ENCODE assay signal across 8 cellular contexts in genomic region chr3:130896101-130896500, GRCh38. TPM values are rescaled to one million over a fixed set of nuclear protein-coding genes. Genes with fewer than 3 reads are reported as not detected.
A peak's percentile ranks its signal among the peaks of the same experiment; 100 is the strongest.
DNase-seq lines count a peak whose midpoint lies in the region; ATAC-seq and TF ChIP-seq lines count a peak whose summit lies in the region.

No MANE protein-coding gene starts in this region.

- no peak for DNase-seq in BJ (ENCODE audit: low read depth)
- DNase-seq in HAP-1 (ENCODE audit: low spot score in 2 of 2), result no peak
- peak; percentile 34 for DNase-seq in activated CD8-positive, alpha-beta T cell treated with anti-CD3 and anti-CD28 coated beads for 36 hours
- DNase-seq in left lobe of liver (ENCODE audit: low spot score), result no peak
- no peak for DNase-seq in tibial artery
- no peak for DNase-seq in NCI-H2029 (lab: John Stamatoyannopoulos, UW)

- no peaks in the 10 kb centered on the region for H3K27me3 ChIP-seq in BJ (ENCODE audit: control insufficient read depth, insufficient read depth, low read length)
- no peaks in the 10 kb centered on the region for H3K27me3 ChIP-seq in HAP-1 (ENCODE audit: low read depth)
- H3K27me3 ChIP-seq in iPS-18a (ENCODE audit: control insufficient read depth, insufficient read depth, low read length), result no peaks in the 10 kb centered on the region
- no peaks in the 10 kb centered on the region for H3K27me3 ChIP-seq in tibial artery

- H3K36me3 ChIP-seq in BJ (ENCODE audit: control insufficient read depth, insufficient read depth, low read length) (no peaks in the 10 kb centered on the region), HAP-1 (replicated peaks) (no peaks in the 10 kb centered on the region), iPS-18a (ENCODE audit: control insufficient read depth, low read depth, low read length) (no peaks in the 10 kb centered on the region), tibial artery (no peaks in the 10 kb centered on the region)

- peak overlapping the region; percentile 5 for H3K27ac Mint-ChIP-seq in activated CD8-positive, alpha-beta T cell treated with anti-CD3 and anti-CD28 coated beads for 36 hours

- H3K9ac ChIP-seq in iPS-18a (ENCODE audit: low read length), result no peak overlapping the region

- POLR2A ChIA-PET in BJ (lab: Charles Lee), result no interaction called here
- POLR2A ChIA-PET in activated CD8-positive, alpha-beta T cell treated with anti-CD3 and anti-CD28 coated beads for 36 hours (lab: Charles Lee), result interaction anchor here (3.4 to 4.8 kb wide), 2 partner anchors 46 to 148 kb away, joined by 17 to 23 read pairs; partner anchors contain the start of gene PIK3R4

- H3K27ac ChIP-seq in iPS-18a (ENCODE audit: low read length), result no peak overlapping the region
- H3K27ac ChIP-seq in tibial artery, result peak overlapping the region in 1 of 2 donors; percentile 99

- ATAC-seq in activated CD8-positive, alpha-beta T cell treated with anti-CD3 and anti-CD28 coated beads for 36 hours, result peak; percentile 35
- no peak for ATAC-seq in GM21381 (IDR thresholded peaks at IDR 0.05; ENCODE audit: unreplicated experiment)
- ATAC-seq in left lobe of liver, result no peak

- H3K36me3 Mint-ChIP-seq in activated CD8-positive, alpha-beta T cell treated with anti-CD3 and anti-CD28 coated beads for 36 hours (ENCODE audit: low read depth), result peaks cover 6% of the 10 kb centered on the region

- H3K9me3 ChIP-seq in HAP-1 (no peaks in the 10 kb centered on the region), iPS-18a (ENCODE audit: control insufficient read depth, low read depth, low read length) (no peaks in the 10 kb centered on the region), tibial artery (no peaks in the 10 kb centered on the region)

- CTCF ChIA-PET in BJ (lab: Yijun Ruan, JAX), result no interaction called here
- CTCF ChIA-PET in activated CD8-positive, alpha-beta T cell treated with anti-CD3 and anti-CD28 coated beads for 36 hours (lab: Charles Lee), result interaction anchor here (1.2 to 9.2 kb wide), 4 partner anchors 9 to 136 kb away, joined by 3 to 125 read pairs (median 3); no protein-coding TSS in a partner anchor

- H3K4me3 Mint-ChIP-seq in activated CD8-positive, alpha-beta T cell treated with anti-CD3 and anti-CD28 coated beads for 36 hours, result peak overlapping the region; percentile 97

- in situ Hi-C loops in HAP-1 (cut with MboI; ENCODE audit: low sequenced_read_pairs), result loop anchor here (25.0 kb wide), 1 partner anchor 134 kb away; no protein-coding TSS in a partner anchor

- no peaks in the 10 kb centered on the region for H3K27me3 Mint-ChIP-seq in activated CD8-positive, alpha-beta T cell treated with anti-CD3 and anti-CD28 coated beads for 36 hours

- H3K9me3 Mint-ChIP-seq in activated CD8-positive, alpha-beta T cell treated with anti-CD3 and anti-CD28 coated beads for 36 hours, result no peaks in the 10 kb centered on the region

- intact Hi-C loops in activated CD8-positive, alpha-beta T cell treated with anti-CD3 and anti-CD28 coated beads for 36 hours (cut with micrococcal nuclease), result no loop called here
- intact Hi-C loops in tibial artery (cut with DNase I; ENCODE audit: low total_unique reads), result loop anchor here (10.0 kb wide), 1 partner anchor 489 kb away; the partner anchor contains the start of gene NUDT16

- peaks cover 31% of the 10 kb centered on the region for H3K4me1 ChIP-seq in HAP-1
- peaks cover 39% of the 10 kb centered on the region for H3K4me1 ChIP-seq in iPS-18a (ENCODE audit: control insufficient read depth, low read depth, low read length)
- peaks cover 0 to 42% (median 13%) of the 10 kb centered on the region in 4 donors for H3K4me1 ChIP-seq in tibial artery

- peaks cover 49% of the 10 kb centered on the region for H3K4me1 Mint-ChIP-seq in activated CD8-positive, alpha-beta T cell treated with anti-CD3 and anti-CD28 coated beads for 36 hours (ENCODE audit: low read depth)

- TF ChIP-seq CTCF in BJ (IDR thresholded peaks at IDR 0.05; ENCODE audit: insufficient read depth, low read depth, low read length), result no peak
- TF ChIP-seq CTCF in activated CD8-positive, alpha-beta T cell treated with anti-CD3 and anti-CD28 coated beads for 36 hours (IDR thresholded peaks at IDR 0.05), result no peak
- no peak for TF ChIP-seq CTCF in tibial artery (IDR thresholded peaks at IDR 0.05)

- H3K4me3 ChIP-seq in BJ (ENCODE audit: low read depth, low read length) (0 out of 2 replicates have a peak overlapping the region, but pooled peaks have one; percentile 16), HAP-1 (peak overlapping the region; percentile 78), iPS-18a (ENCODE audit: low read length) (peak overlapping the region; percentile 81), tibial artery (peak overlapping the region in 1 of 2 donors; percentile 91)

RNA-seq across cellular contexts. Expression of gene ATP2C1, which starts 2.2 kb away (rescaled TPM):
- polyA plus RNA-seq in BJ (2011; rRNA removed), result 42.9 and 105 TPM in 2 replicates
- 51.8 and 54.2 TPM in 2 replicates for polyA minus RNA-seq in BJ (2011; rRNA and poly(A)+ RNA removed)
- 10 to 100 TPM; 46.4 to 46.8 TPM for total RNA-seq in activated CD8-positive, alpha-beta T cell treated with anti-CD3 and anti-CD28 coated beads for 36 hours
- total RNA-seq in left lobe of liver, result 21.4 TPM
